Comparison of ENCODE assay signal across 17 cellular contexts in genomic region chr10:62772186-62772950, GRCh38. TPM values are rescaled to one million over a fixed set of nuclear protein-coding genes. Genes with fewer than 3 reads are reported as not detected.
DNase-seq lines count a peak whose midpoint lies in the region; ATAC-seq and TF ChIP-seq lines count a peak whose summit lies in the region.
"Had no signal": no experiment of that assay in that cellular context is flagged by ENCODE, and none has a peak within 500 bp of the region (broad histone marks: within the 10 kb centered on the region; RNA-seq: fewer than 3 reads in every experiment).

No MANE protein-coding gene starts in this region.

- TF ChIP-seq POLR2A in tibial nerve (IDR thresholded peaks at IDR 0.05) = no peak

- H3K4me1 Mint-ChIP-seq in chondrocyte (ENCODE audit: low read depth) = peaks cover 23% of the 10 kb centered on the region

- intact Hi-C loops in Right ventricle myocardium inferior (cut with DNase I) = no loop called here
- intact Hi-C loops in right cardiac atrium (cut with DNase I) = no loop called here

- no peaks in the 10 kb centered on the region for H3K9me3 Mint-ChIP-seq in chondrocyte (ENCODE audit: low read depth)
- H3K9me3 Mint-ChIP-seq: stimulated activated effector memory CD8-positive, alpha-beta T cell treated with anti-CD3 and anti-CD28 coated beads, Interleukin-12 subunit alpha, Interleukin-12 subunit beta, amount 100 ng/mL, for 72 hours had no signal

- peak overlapping the region; percentile 52 for H3K4me3 Mint-ChIP-seq in chondrocyte (ENCODE audit: unreplicated experiment)
- H3K4me3 Mint-ChIP-seq: CD14-positive monocyte; stimulated activated effector memory CD8-positive, alpha-beta T cell treated with anti-CD3 and anti-CD28 coated beads, Interleukin-12 subunit alpha, Interleukin-12 subunit beta, amount 100 ng/mL, for 72 hours had no signal

- peak overlapping the region; percentile 72 for H3K27ac Mint-ChIP-seq in chondrocyte (ENCODE audit: unreplicated experiment)
- H3K27ac Mint-ChIP-seq: CD14-positive monocyte; stimulated activated effector memory CD8-positive, alpha-beta T cell treated with anti-CD3 and anti-CD28 coated beads, Interleukin-12 subunit alpha, Interleukin-12 subunit beta, amount 100 ng/mL, for 72 hours had no signal

- no peak for DNase-seq in Right ventricle myocardium inferior (ENCODE audit: missing footprints)
- DNase-seq in right atrium auricular region (ENCODE audit: low spot score) = no peak
- DNase-seq in chondrocyte (ENCODE audit: low spot score) = no peak
- DNase-seq in right cardiac atrium = no peak
- DNase-seq in tibial nerve (ENCODE audit: low spot score in 2 of 2) = no peak
- no peak for DNase-seq in HEK293T (ENCODE audit: extremely low spot score)
- DNase-seq in NCI-H1417 (lab: John Stamatoyannopoulos, UW) = no peak
- no peak for DNase-seq in SKM-1 (lab: John Stamatoyannopoulos, UW; ENCODE audit: unreplicated experiment)
- DNase-seq: 8988T; activated effector memory CD4-positive, alpha-beta T cell treated with anti-CD3 and anti-CD28 coated beads, Interleukin-2, amount 50 U/mL, for 16 hours; NCI-H1930; posterior cingulate gyrus; T-helper 9 cell; trophoblast cell had no signal

- no peak for TF ChIP-seq CTCF in right atrium auricular region (IDR thresholded peaks at IDR 0.05)
- no peak for TF ChIP-seq CTCF in chondrocyte (IDR thresholded peaks at IDR 0.05)
- no peak for TF ChIP-seq CTCF in tibial nerve (IDR thresholded peaks at IDR 0.05)

- H3K36me3 ChIP-seq in right atrium auricular region (no peaks in the 10 kb centered on the region), tibial nerve (no peaks in the 10 kb centered on the region)
- H3K36me3 ChIP-seq: SJSA1 had no signal

- no peaks in the 10 kb centered on the region for H3K27me3 Mint-ChIP-seq in chondrocyte (ENCODE audit: low read depth)

- no peak overlapping the region for H3K27ac ChIP-seq in right atrium auricular region
- no peak overlapping the region for H3K27ac ChIP-seq in right cardiac atrium (ENCODE audit: low read length)
- peak overlapping the region in 2 of 4 donors; percentile 49 to 64 for H3K27ac ChIP-seq in tibial nerve
- H3K27ac ChIP-seq: SJSA1 had no signal

- peaks cover 0 to 31% of the 10 kb centered on the region in 2 donors for H3K4me1 ChIP-seq in right atrium auricular region
- H3K4me1 ChIP-seq in right cardiac atrium (ENCODE audit: control insufficient read depth, insufficient read depth, low read length) = peaks cover 9% of the 10 kb centered on the region
- H3K4me1 ChIP-seq in tibial nerve = peaks cover 0 to 39% (median 0%) of the 10 kb centered on the region in 4 donors

- H3K27me3 ChIP-seq in right atrium auricular region (no peaks in the 10 kb centered on the region), right cardiac atrium (ENCODE audit: control insufficient read depth, insufficient read depth) (no peaks in the 10 kb centered on the region), tibial nerve (no peaks in the 10 kb centered on the region)
- H3K27me3 ChIP-seq: SJSA1 had no signal

- peaks cover under 1% of the 10 kb centered on the region for H3K36me3 Mint-ChIP-seq in chondrocyte (ENCODE audit: low read depth)
- H3K36me3 Mint-ChIP-seq: CD14-positive monocyte; stimulated activated effector memory CD8-positive, alpha-beta T cell treated with anti-CD3 and anti-CD28 coated beads, Interleukin-12 subunit alpha, Interleukin-12 subunit beta, amount 100 ng/mL, for 72 hours had no signal

- peak; percentile 12 to 87 for TF ChIP-seq EP300 in tibial nerve (IDR thresholded peaks at IDR 0.05)

- CTCF ChIA-PET in HEK293T (lab: Yijun Ruan, JAX) = no interaction called here

- WGBS in right cardiac atrium = 46% methylated on average over 7 of the region's 7 CpGs
- WGBS in tibial nerve, 2 donors = 31 to 43% methylated on average over 7 of the region's 7 CpGs

- POLR2A ChIA-PET in HEK293T (lab: Yijun Ruan, JAX) = no interaction called here

- H3K9me3 ChIP-seq in right atrium auricular region = no peaks in the 10 kb centered on the region
- H3K9me3 ChIP-seq in right cardiac atrium (ENCODE audit: control insufficient read depth, low read length) = no peaks in the 10 kb centered on the region
- no peaks in the 10 kb centered on the region for H3K9me3 ChIP-seq in tibial nerve
- H3K9me3 ChIP-seq: SJSA1 had no signal

- ATAC-seq in Right ventricle myocardium inferior (peak; percentile 61), right cardiac atrium (peak; percentile 48 to 54)
- ATAC-seq: stimulated activated effector memory CD8-positive, alpha-beta T cell treated with anti-CD3 and anti-CD28 coated beads, Interleukin-12 subunit alpha, Interleukin-12 subunit beta, amount 100 ng/mL, for 72 hours had no signal

- no peak overlapping the region for H3K4me3 ChIP-seq in right atrium auricular region
- H3K4me3 ChIP-seq in right cardiac atrium (ENCODE audit: low read length) = no peak overlapping the region
- H3K4me3 ChIP-seq in tibial nerve = no peak overlapping the region
- H3K4me3 ChIP-seq: SJSA1 had no signal

TF ChIP-seq in HEK293T, 16 proteins besides CTCF, POLR2A, EP300 and RAD21:
- TF ChIP-seq FOXM1 (IDR thresholded peaks at IDR 0.05; ENCODE audit: borderline replicate concordance) (no peak), ARNT (IDR thresholded peaks at IDR 0.05) (no peak), HDGF (IDR thresholded peaks at IDR 0.05; ENCODE audit: borderline replicate concordance) (no peak), NFRKB (IDR thresholded peaks at IDR 0.05) (no peak)
TF ChIP-seq in HEK293T: peak in this region for 0.

RNA-seq across cellular contexts. Expression of gene ADO, which starts 32.2 kb away (rescaled TPM):
- total RNA-seq in Right ventricle myocardium inferior = 16.3 TPM
- 10 to 100 TPM; 23.0 to 34.3 TPM for total RNA-seq in right atrium auricular region
- 27.8 to 35.8 TPM (median 29.1 TPM) in 3 replicates for total RNA-seq in chondrocyte
- total RNA-seq in right cardiac atrium = 10 to 100 TPM; 21.8 to 30.9 (median 25.5) TPM
- polyA plus RNA-seq in right cardiac atrium = 12.7 TPM
- total RNA-seq in tibial nerve = 10 to 100 TPM; 36.9 to 73.9 (median 48.1) TPM

RNA-seq across cellular contexts. Expression of gene EGR2, which starts 43.8 kb away (rescaled TPM):
- total RNA-seq in Right ventricle myocardium inferior (1.0 TPM), right atrium auricular region (1 to 10 TPM; 2.1 to 5.9 TPM), chondrocyte (11.7 to 17.8 TPM (median 11.9 TPM) in 3 replicates), right cardiac atrium (1 to 10 TPM in 3 of 4 donors, under 1 TPM in 1; 0.54 to 4.7 (median 1.6) TPM), tibial nerve (10 to 100 TPM; 19.4 to 35.4 (median 27.7) TPM)
- polyA plus RNA-seq in right cardiac atrium = 13.7 TPM
- total RNA-seq: SJSA1 had no signal
